ENCODE assay signal across 1 cellular context in genomic region chr3:182768413-182768812, GRCh38.
TF ChIP-seq lines count a peak whose summit lies in the region.

No MANE protein-coding gene starts in this region.

TF ChIP-seq in SK-N-SH, 30 proteins besides CTCF, POLR2A, EP300 and RAD21 (continued from another document):
- no peak for TF ChIP-seq NFIC (IDR thresholded peaks at IDR 0.05; ENCODE audit: borderline replicate concordance)
- TF ChIP-seq GATA2 (CRISPR knock-in tag; IDR thresholded peaks at IDR 0.05), result no peak
- no peak for TF ChIP-seq YY1 (IDR thresholded peaks at IDR 0.05; ENCODE audit: low read depth)
- no peak for TF ChIP-seq USF1 (IDR thresholded peaks at IDR 0.05; ENCODE audit: borderline replicate concordance, low read depth)
- TF ChIP-seq PBX3 (IDR thresholded peaks at IDR 0.05), result no peak
- TF ChIP-seq RXRA (IDR thresholded peaks at IDR 0.05; ENCODE audit: borderline replicate concordance, low read depth), result no peak
- TF ChIP-seq TEAD4 (IDR thresholded peaks at IDR 0.05; ENCODE audit: borderline replicate concordance, insufficient read depth), result no peak
- no peak for TF ChIP-seq TCF12 (IDR thresholded peaks at IDR 0.05)
- no peak for TF ChIP-seq GABPA (IDR thresholded peaks at IDR 0.05; ENCODE audit: low read depth)
- no peak for TF ChIP-seq FOSL2 (IDR thresholded peaks at IDR 0.05; ENCODE audit: borderline replicate concordance, low read depth)
- TF ChIP-seq NRF1 (IDR thresholded peaks at IDR 0.05; ENCODE audit: low read depth, low read length), result no peak
